Comparison of ENCODE assay signal across 17 cellular contexts in genomic region chr18:68740966-68741365, GRCh38. TPM values are rescaled to one million over a fixed set of nuclear protein-coding genes. Genes with fewer than 3 reads are reported as not detected.
DNase-seq lines count a peak whose midpoint lies in the region; TF ChIP-seq lines count a peak whose summit lies in the region.
"Had no signal": no experiment of that assay in that cellular context is flagged by ENCODE, and none has a peak within 500 bp of the region (broad histone marks: within the 10 kb centered on the region; RNA-seq: fewer than 3 reads in every experiment).

No MANE protein-coding gene starts in this region.

- no peak overlapping the region for H2BK15ac ChIP-seq in mesenchymal stem cell (ENCODE audit: low read depth, poor library complexity, severe bottlenecking)

- peak overlapping the region in 1 of 2 experiments; percentile 37 for H2BK12ac ChIP-seq in mesenchymal stem cell (ENCODE audit: low read length in 2 of 2)

- H3K14ac ChIP-seq in mesenchymal stem cell (ENCODE audit: low read length in 2 of 2): peak overlapping the region in 1 of 2 experiments; percentile 30

- 87% methylated on average over 1 of the region's 1 CpG for WGBS in mesenchymal stem cell
- 95 to 100% methylated on average over 1 of the region's 1 CpG for WGBS in endodermal cell (ENCODE audit: insufficient coverage in 1 of 2, insufficient read length in 1 of 2), 2 experiments

- H3K9ac ChIP-seq in mesenchymal stem cell (ENCODE audit: low read length) (no peak overlapping the region), endodermal cell (ENCODE audit: extremely low read depth, low read length, poor library complexity, severe bottlenecking) (no peak overlapping the region)

- no peak overlapping the region for H2BK120ac ChIP-seq in mesenchymal stem cell (ENCODE audit: low read depth, low read length)

- no peaks in the 10 kb centered on the region for H3K9me3 Mint-ChIP-seq in endodermal cell
- H3K9me3 Mint-ChIP-seq: IgD-negative memory B cell had no signal

- no peak overlapping the region for H3K4me3 Mint-ChIP-seq in endodermal cell
- H3K4me3 Mint-ChIP-seq: B cell, IgD-negative memory B cell had no signal

- no peak overlapping the region for H2AK5ac ChIP-seq in mesenchymal stem cell (ENCODE audit: low read length, severe bottlenecking)

- H4K91ac ChIP-seq in mesenchymal stem cell (ENCODE audit: low read length): no peak overlapping the region

- H3K27ac ChIP-seq in mesenchymal stem cell (ENCODE audit: low read length, poor library complexity, severe bottlenecking): no peak overlapping the region
- H3K27ac ChIP-seq in endodermal cell (ENCODE audit: low read depth, low read length): no peak overlapping the region
- H3K27ac ChIP-seq: 22Rv1, RWPE1 had no signal

- H3K9me3 ChIP-seq in mesenchymal stem cell (ENCODE audit: control insufficient read depth, low read length) (no peaks in the 10 kb centered on the region), endodermal cell (ENCODE audit: control insufficient read depth, low read length) (no peaks in the 10 kb centered on the region)

- H3K27me3 ChIP-seq in mesenchymal stem cell (ENCODE audit: control insufficient read depth in 1 of 2, insufficient read depth in 1 of 2, low read length in 2 of 2) (no peaks in the 10 kb centered on the region), endodermal cell (ENCODE audit: control insufficient read depth, insufficient read depth, low read length, poor library complexity, severe bottlenecking) (no peaks in the 10 kb centered on the region)

- DNase-seq in NCI-H82 (lab: John Stamatoyannopoulos, UW) (peak; percentile 56), NCI-H82 treated with DMSO at 0.1 percent for 48 hours (lab: John Stamatoyannopoulos, UW; ENCODE audit: unreplicated experiment) (no peak), DMS53 treated with DMSO at 0.1 percent for 48 hours (lab: John Stamatoyannopoulos, UW; ENCODE audit: unreplicated experiment) (peak; percentile 50), RPMI7951 (ENCODE audit: low read depth) (peak; percentile 31), mesenchymal stem cell (no peak), endodermal cell (no peak), NCI-H526 (lab: John Stamatoyannopoulos, UW) (no peak)
- DNase-seq in stimulated activated naive CD4-positive, alpha-beta T cell (lab: John Stamatoyannopoulos, UW): no peak
- DNase-seq: Karpas-422, NCI-H1048, NCI-H1436, NCI-H1930, NCI-H345 had no signal

- H3K4me1 Mint-ChIP-seq in endodermal cell: no peaks in the 10 kb centered on the region
- H3K4me1 Mint-ChIP-seq: B cell, IgD-negative memory B cell had no signal

- H3K4me2 ChIP-seq in mesenchymal stem cell (ENCODE audit: low read length, poor library complexity, severe bottlenecking): no peak overlapping the region

- H3K27ac Mint-ChIP-seq in endodermal cell: no peak overlapping the region
- H3K27ac Mint-ChIP-seq: B cell, IgD-negative memory B cell had no signal

- peak overlapping the region in 1 of 2 experiments; percentile 47 for H3K4ac ChIP-seq in mesenchymal stem cell (ENCODE audit: low read depth in 1 of 2, low read length in 2 of 2)

- H3K4me3 ChIP-seq in mesenchymal stem cell (ENCODE audit: insufficient read depth in 1 of 2, low read depth in 1 of 2, low read length in 2 of 2) (no peak overlapping the region), endodermal cell (ENCODE audit: low read length) (no peak overlapping the region)

- no peak overlapping the region for H2AFZ ChIP-seq in mesenchymal stem cell (ENCODE audit: low read depth, low read length)

- H3K4me1 ChIP-seq in mesenchymal stem cell (ENCODE audit: control insufficient read depth, insufficient read depth, low read depth, low read length) (no peaks in the 10 kb centered on the region), endodermal cell (ENCODE audit: control insufficient read depth, insufficient read depth, low read length) (no peaks in the 10 kb centered on the region)

- H3K79me1 ChIP-seq in mesenchymal stem cell (replicated peaks; ENCODE audit: low read length, poor library complexity, severe bottlenecking): no peaks in the 10 kb centered on the region

- no peaks in the 10 kb centered on the region for H3K36me3 Mint-ChIP-seq in endodermal cell (ENCODE audit: low read depth)

- no peak overlapping the region for H2BK5ac ChIP-seq in mesenchymal stem cell (ENCODE audit: low read depth, low read length, poor library complexity, severe bottlenecking)

- TF ChIP-seq CTCF in endodermal cell (conservative IDR thresholded peaks at IDR 0.05): no peak

- H3K27me3 Mint-ChIP-seq in endodermal cell (ENCODE audit: insufficient read depth): no peaks in the 10 kb centered on the region
- H3K27me3 Mint-ChIP-seq: B cell, IgD-negative memory B cell had no signal

- peak overlapping the region; percentile 71 for H4K8ac ChIP-seq in mesenchymal stem cell (ENCODE audit: low read length)

- H3K36me3 ChIP-seq in mesenchymal stem cell (ENCODE audit: control insufficient read depth in 1 of 2, insufficient read depth in 2 of 2, low read depth in 1 of 2, low read length in 2 of 2) (no peaks in the 10 kb centered on the region), endodermal cell (ENCODE audit: control insufficient read depth, insufficient read depth, low read length) (no peaks in the 10 kb centered on the region)

- H3K18ac ChIP-seq in mesenchymal stem cell (ENCODE audit: low read depth in 1 of 2, low read length in 2 of 2): no peak overlapping the region

- H3K23ac ChIP-seq in mesenchymal stem cell (ENCODE audit: low read length in 2 of 2): no peak overlapping the region

RNA-seq across cellular contexts. Expression of gene TMX3, which starts 26.1 kb away (rescaled TPM):
- 47.6 and 58.0 TPM in 2 replicates for total RNA-seq in RPMI7951 (2014; rRNA removed; shearing (Covaris generic))
- polyA plus RNA-seq in mesenchymal stem cell (2013, experiment 1 of 2): 52.3 TPM
- polyA plus RNA-seq in mesenchymal stem cell (2013, experiment 2 of 2): 54.8 TPM
- 10 to 100 TPM; 50.7 to 51.2 TPM for total RNA-seq in endodermal cell
- 55.2 TPM for polyA plus RNA-seq in endodermal cell (2013, experiment 1 of 2)
- 46.8 TPM for polyA plus RNA-seq in endodermal cell (2013, experiment 2 of 2)

RNA-seq across cellular contexts. Expression of gene CCDC102B, which starts 56.9 kb away (rescaled TPM):
- total RNA-seq in RPMI7951 (2014; rRNA removed; shearing (Covaris generic)): 7.5 and 10.1 TPM in 2 replicates
- polyA plus RNA-seq in mesenchymal stem cell (2013, experiment 1 of 2): 21.1 TPM
- 20.1 TPM for polyA plus RNA-seq in mesenchymal stem cell (2013, experiment 2 of 2)
- 1 to 10 TPM; 4.9 to 5.0 TPM for total RNA-seq in endodermal cell
- 8.2 TPM for polyA plus RNA-seq in endodermal cell (2013, experiment 1 of 2)
- 6.8 TPM for polyA plus RNA-seq in endodermal cell (2013, experiment 2 of 2)

Comparison
In these comparisons a context has a peak if more than half of its experiments do, and no peak if none do; other contexts are left out.
1. DNase-seq: peak in NCI-H82 (single experiment), DMS53 treated with DMSO at 0.1 percent for 48 hours (single experiment) and RPMI7951 (single experiment); none in NCI-H82 treated with DMSO at 0.1 percent for 48 hours (single experiment), mesenchymal stem cell (single experiment), endodermal cell (single experiment), stimulated activated naive CD4-positive, alpha-beta T cell (0 of 6) and NCI-H526 (0 of 2).